Comparison of ENCODE assay signal across 1 cellular context in genomic region chr10:15097011-15097812, GRCh38.
TF ChIP-seq lines count a peak whose summit lies in the region.

A gene with protein sequence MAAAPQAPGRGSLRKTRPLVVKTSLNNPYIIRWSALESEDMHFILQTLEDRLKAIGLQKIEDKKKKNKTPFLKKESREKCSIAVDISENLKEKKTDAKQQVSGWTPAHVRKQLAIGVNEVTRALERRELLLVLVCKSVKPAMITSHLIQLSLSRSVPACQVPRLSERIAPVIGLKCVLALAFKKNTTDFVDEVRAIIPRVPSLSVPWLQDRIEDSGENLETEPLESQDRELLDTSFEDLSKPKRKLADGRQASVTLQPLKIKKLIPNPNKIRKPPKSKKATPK (plus strand): TSS chr10:15097355. CDS start chr10:15103315, 5,960 bp downstream.

TF ChIP-seq in GM23338, 12 proteins besides CTCF, POLR2A, EP300 and RAD21 (continued from another document):
- TF ChIP-seq ZNF462 (CRISPR knock-in tag; IDR thresholded peaks at IDR 0.05) (no peak), CREB1 (CRISPR knock-in tag; IDR thresholded peaks at IDR 0.05; ENCODE audit: low read depth) (peak; percentile 37), STAT1 (IDR thresholded peaks at IDR 0.05; ENCODE audit: unreplicated experiment) (no peak), POLR2AphosphoS5 (IDR thresholded peaks at IDR 0.05; ENCODE audit: low read depth) (peak; percentile 96)
